Comparison of ENCODE assay signal across 8 cellular contexts in genomic region chr13:41061914-41062837, GRCh38. TPM values are rescaled to one million over a fixed set of nuclear protein-coding genes. Genes with fewer than 3 reads are reported as not detected.
A peak's percentile ranks its signal among the peaks of the same experiment; 100 is the strongest.
DNase-seq lines count a peak whose midpoint lies in the region; ATAC-seq and TF ChIP-seq lines count a peak whose summit lies in the region.

No MANE protein-coding gene starts in this region.

- H4K20me1 ChIP-seq in GM23338 (replicated peaks; ENCODE audit: insufficient read depth), result no peaks in the 10 kb centered on the region; the same call in 1 of the 2 replicates
- H4K20me1 ChIP-seq in KMS-11 (ENCODE audit: insufficient read depth), result no peaks in the 10 kb centered on the region

- no peak for TF ChIP-seq CTCF in GM23338 (conservative IDR thresholded peaks at IDR 0.05; ENCODE audit: low read depth in 2 of 2)
- TF ChIP-seq CTCF in KMS-11 (conservative IDR thresholded peaks at IDR 0.05; ENCODE audit: low read depth, low read length), result no peak
- no peak for TF ChIP-seq CTCF in prostate gland (IDR thresholded peaks at IDR 0.05)

- peaks cover 43% of the 10 kb centered on the region for H3K79me2 ChIP-seq in GM23338 (replicated peaks; ENCODE audit: insufficient read depth)
- H3K79me2 ChIP-seq in KMS-11 (ENCODE audit: insufficient read depth, low read depth), result peaks cover 66% of the 10 kb centered on the region

- peak overlapping the region; percentile 99 for H3K27ac Mint-ChIP-seq in GM23338
- H3K27ac Mint-ChIP-seq in activated naive CD8-positive, alpha-beta T cell treated with anti-CD3 and anti-CD28 coated beads for 36 hours, result peak overlapping the region; percentile 99

- H3K4me3 Mint-ChIP-seq in GM23338, result peak overlapping the region; percentile 99
- peak overlapping the region; percentile 99 for H3K4me3 Mint-ChIP-seq in activated naive CD8-positive, alpha-beta T cell treated with anti-CD3 and anti-CD28 coated beads for 36 hours

- H3K4me1 Mint-ChIP-seq in GM23338, result peaks cover 21% of the 10 kb centered on the region
- H3K4me1 Mint-ChIP-seq in activated naive CD8-positive, alpha-beta T cell treated with anti-CD3 and anti-CD28 coated beads for 36 hours, result peaks cover 55% of the 10 kb centered on the region

- ATAC-seq in GM23338, result no peak; the same call in 2 of the 3 replicates
- peak; percentile 42 for ATAC-seq in Right ventricle myocardium superior (ENCODE audit: poor library complexity)

- H3K36me3 ChIP-seq in GM23338 (ENCODE audit: insufficient read depth), result peaks cover 23% of the 10 kb centered on the region; the same call in 1 of the 2 replicates
- no peaks in the 10 kb centered on the region for H3K36me3 ChIP-seq in KMS-11 (ENCODE audit: insufficient read depth)
- peaks cover 0 to 3% of the 10 kb centered on the region in 2 donors for H3K36me3 ChIP-seq in prostate gland

- H3K4me1 ChIP-seq in GM23338 (ENCODE audit: insufficient read depth) (peaks cover 16% of the 10 kb centered on the region), KMS-11 (ENCODE audit: low read depth, poor library complexity, severe bottlenecking) (peaks cover 36% of the 10 kb centered on the region), prostate gland (replicated peaks) (peaks cover 11% of the 10 kb centered on the region)

- H3K9me3 ChIP-seq in prostate gland, result no peaks in the 10 kb centered on the region

- intact Hi-C loops in Right ventricle myocardium superior (cut with DNase I) (no loop called here), prostate gland (cut with DNase I) (loop anchor here (5.0 to 10.0 kb wide), 3 partner anchors 180 to 593 kb away; partner anchors contain the start of gene NAA16)

- H3K27me3 Mint-ChIP-seq in GM23338 (ENCODE audit: insufficient read depth, low read depth, poor library complexity), result peaks cover 15% of the 10 kb centered on the region
- peaks cover 6% of the 10 kb centered on the region for H3K27me3 Mint-ChIP-seq in activated naive CD8-positive, alpha-beta T cell treated with anti-CD3 and anti-CD28 coated beads for 36 hours

- 2% methylated on average over 24 of the region's 24 CpGs for WGBS in prostate gland

- H3K4me3 ChIP-seq in GM23338 (peak overlapping the region; percentile 83), KMS-11 (IDR thresholded peaks at IDR 0.05; ENCODE audit: insufficient read depth, low read depth, low read length) (no peak overlapping the region), prostate gland (peak overlapping the region; percentile 77 to 82)

- H3K9me3 Mint-ChIP-seq in GM23338, result peaks cover 5% of the 10 kb centered on the region; the same call in 2 of the 3 replicates
- no peaks in the 10 kb centered on the region for H3K9me3 Mint-ChIP-seq in activated naive CD8-positive, alpha-beta T cell treated with anti-CD3 and anti-CD28 coated beads for 36 hours

- peaks cover 24% of the 10 kb centered on the region for H3K36me3 Mint-ChIP-seq in GM23338 (ENCODE audit: low read depth)
- peaks cover 26% of the 10 kb centered on the region for H3K36me3 Mint-ChIP-seq in activated naive CD8-positive, alpha-beta T cell treated with anti-CD3 and anti-CD28 coated beads for 36 hours

- DNase-seq in NCI-H2107 (lab: John Stamatoyannopoulos, UW) (peak; percentile 17), NCI-H2107 treated with DMSO at 0.1 percent for 48 hours (lab: John Stamatoyannopoulos, UW; ENCODE audit: unreplicated experiment) (no peak), GM23338 (ENCODE audit: low spot score) (peak; percentile 76), Right ventricle myocardium superior (no peak), prostate gland (ENCODE audit: low spot score) (no peak), retina (no peak)
- DNase-seq in activated naive CD8-positive, alpha-beta T cell treated with anti-CD3 and anti-CD28 coated beads for 36 hours, result no peak

- H3K9ac ChIP-seq in KMS-11, result peak overlapping the region; percentile 88

- H3K27me3 ChIP-seq in GM23338 (ENCODE audit: insufficient read depth), result no peaks in the 10 kb centered on the region
- H3K27me3 ChIP-seq in KMS-11 (ENCODE audit: insufficient read depth, low read depth), result no peaks in the 10 kb centered on the region
- H3K27me3 ChIP-seq in prostate gland (replicated peaks; ENCODE audit: insufficient read depth), result no peaks in the 10 kb centered on the region

- no peaks in the 10 kb centered on the region for H3F3A ChIP-seq in GM23338 (replicated peaks; ENCODE audit: low read depth)

- peak overlapping the region; percentile 94 for H3K27ac ChIP-seq in GM23338 (ENCODE audit: low read depth)
- H3K27ac ChIP-seq in KMS-11, result peak overlapping the region; percentile 95
- peak overlapping the region; percentile 97 to 98 for H3K27ac ChIP-seq in prostate gland

- peak overlapping the region; percentile 84 for H3K4me2 ChIP-seq in GM23338
- peak overlapping the region; percentile 87 for H3K4me2 ChIP-seq in KMS-11

- H3K9me2 ChIP-seq in GM23338 (ENCODE audit: insufficient read depth), result no peaks in the 10 kb centered on the region

- H2AFZ ChIP-seq in GM23338 (0 out of 2 replicates have a peak overlapping the region, but pooled peaks have one; percentile 56), KMS-11 (ENCODE audit: low read depth) (peak overlapping the region; percentile 69; the same call in 1 of the 2 replicates)

- no peak for TF ChIP-seq POLR2A in prostate gland (IDR thresholded peaks at IDR 0.05)

TF ChIP-seq in GM23338, 12 proteins besides CTCF, POLR2A, EP300 and RAD21:
- no peak for TF ChIP-seq POLR2AphosphoS5 (IDR thresholded peaks at IDR 0.05; ENCODE audit: low read depth)
- no peak for TF ChIP-seq ETS1 (IDR thresholded peaks at IDR 0.05)
- TF ChIP-seq ZNF331 (CRISPR knock-in tag; IDR thresholded peaks at IDR 0.05; ENCODE audit: low read depth), result no peak
- TF ChIP-seq REST (IDR thresholded peaks at IDR 0.05; ENCODE audit: unreplicated experiment), result no peak
- no peak for TF ChIP-seq JUNB (IDR thresholded peaks at IDR 0.05; ENCODE audit: unreplicated experiment)
- TF ChIP-seq CREB1 (CRISPR knock-in tag; IDR thresholded peaks at IDR 0.05; ENCODE audit: low read depth), result no peak

RNA-seq across cellular contexts. Expression of gene WBP4, which starts 0.9 kb away (rescaled TPM):
- 7.6 TPM in 2 replicates for total RNA-seq in GM23338 (2014; rRNA removed; shearing (Covaris generic))
- polyA plus RNA-seq in GM23338 (2016; fragmentation: Nextera tagmentation; extraction: Ambion mirVana), result 33.2 and 33.8 TPM in 2 replicates
- 10 to 100 TPM; 15.9 to 16.7 TPM for total RNA-seq in activated naive CD8-positive, alpha-beta T cell treated with anti-CD3 and anti-CD28 coated beads for 36 hours
- 18.6 TPM for total RNA-seq in Right ventricle myocardium superior
- total RNA-seq in prostate gland, result 10 to 100 TPM; 13.3 to 14.1 TPM

RNA-seq across cellular contexts. Expression of gene ELF1, which starts 43.1 kb away (rescaled TPM):
- total RNA-seq in GM23338 (2014; rRNA removed; shearing (Covaris generic)), result 11.4 and 12.7 TPM in 2 replicates
- polyA plus RNA-seq in GM23338 (2016; fragmentation: Nextera tagmentation; extraction: Ambion mirVana), result 5.4 and 7.0 TPM in 2 replicates
- total RNA-seq in activated naive CD8-positive, alpha-beta T cell treated with anti-CD3 and anti-CD28 coated beads for 36 hours, result 10 to 100 TPM; 93.3 to 97.9 TPM
- 33.9 TPM for total RNA-seq in Right ventricle myocardium superior
- 100 to 1,000 TPM; 108 to 123 TPM for total RNA-seq in prostate gland

Comparison
In these comparisons a context has a peak if more than half of its experiments do, and no peak if none do; other contexts are left out.
1. DNase-seq: peak in NCI-H2107 (single experiment) and GM23338 (single experiment); none in NCI-H2107 treated with DMSO at 0.1 percent for 48 hours (single experiment), activated naive CD8-positive, alpha-beta T cell treated with anti-CD3 and anti-CD28 coated beads for 36 hours (single experiment), Right ventricle myocardium superior (single experiment), prostate gland (single experiment) and retina (single experiment).
2. Peak in every context shown above with its lines, with median percentiles within 50 percentile points of each other: H3K27ac ChIP-seq.